ENCODE assay signal across 26 cellular contexts in the genomic region with DNA sequence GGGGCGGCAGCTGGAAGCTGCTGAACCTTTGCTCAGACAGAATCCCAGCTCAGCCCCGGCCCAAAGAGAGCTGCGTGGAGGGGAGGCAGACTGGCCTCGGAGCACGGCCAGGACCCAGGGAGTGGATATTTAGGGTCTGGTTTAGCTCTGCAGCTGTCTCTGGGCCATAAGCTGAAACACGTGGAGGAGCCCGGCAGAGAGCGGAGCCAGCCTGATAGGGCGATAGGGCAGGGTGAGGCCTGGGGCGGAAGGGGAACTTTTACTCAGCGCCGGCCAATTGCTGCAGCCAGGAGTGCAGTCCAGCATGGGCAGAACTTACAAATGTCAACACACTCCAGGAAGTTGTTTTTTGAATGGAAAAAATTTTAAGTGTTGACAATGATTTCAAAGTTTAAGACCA. TPM values are rescaled to one million over a fixed set of nuclear protein-coding genes. Genes with fewer than 3 reads are reported as not detected.
"Had no signal": no experiment of that assay in that cellular context is flagged by ENCODE, and none has a peak within 500 bp of the region (broad histone marks: within the 10 kb centered on the region; RNA-seq: fewer than 3 reads in every experiment).

No MANE protein-coding gene starts in this region.

- H3K36me3 Mint-ChIP-seq: activated CD4-positive, alpha-beta memory T cell treated with anti-CD3 and anti-CD28 coated beads for 36 hours; activated CD8-positive, alpha-beta memory T cell treated with anti-CD3 and anti-CD28 coated beads, Interleukin-2, amount 10 ng/mL, durations not matched to agents 7 days and 5 days had no signal

- H3K27ac ChIP-seq: brain microvascular endothelial cell had no signal

- ATAC-seq: activated CD4-positive, alpha-beta T cell treated with anti-CD3 and anti-CD28 coated beads for 36 hours; activated CD8-positive, alpha-beta memory T cell treated with anti-CD3 and anti-CD28 coated beads, Interleukin-2, amount 10 ng/mL, durations not matched to agents 7 days and 5 days; activated CD8-positive, alpha-beta T cell treated with anti-CD3 and anti-CD28 coated beads, Interleukin-2, amount 10 ng/mL, durations not matched to agents 7 days and 5 days; esophagus mucosa had no signal

- H3K27ac Mint-ChIP-seq: activated CD4-positive, alpha-beta memory T cell treated with anti-CD3 and anti-CD28 coated beads for 36 hours; activated CD4-positive, alpha-beta T cell treated with anti-CD3 and anti-CD28 coated beads for 36 hours; activated CD4-positive, alpha-beta T cell treated with anti-CD3 and anti-CD28 coated beads, Interleukin-2, amount 10 ng/mL, durations not matched to agents 24 days and 14 days; activated CD8-positive, alpha-beta memory T cell treated with anti-CD3 and anti-CD28 coated beads, Interleukin-2, amount 10 ng/mL, durations not matched to agents 7 days and 5 days; activated CD8-positive, alpha-beta T cell treated with anti-CD3 and anti-CD28 coated beads, Interleukin-2, amount 10 ng/mL, durations not matched to agents 7 days and 5 days; activated naive CD8-positive, alpha-beta T cell; activated T-helper 1 cell treated with anti-CD3 and anti-CD28 coated beads, Interleukin-12 subunit alpha, Interleukin-12 subunit beta, Interleukin-2, Interleukin-4 antibody, amounts not matched to agents 30 ng/mL and 10 ng/mL and 1 ng/mL, durations not matched to agents 14 hours and 24 hours and 36 hours; activated T-helper 2 cell treated with anti-CD3 and anti-CD28 coated beads, Interferon-gamma antibody, Interleukin-2, Interleukin-4, amounts not matched to agents 10 μg/mL and 5 μg/mL and 100 μg/mL, durations not matched to agents 14 hours and 24 hours and 36 hours had no signal

- H3K9me3 Mint-ChIP-seq: activated CD4-positive, alpha-beta T cell treated with anti-CD3 and anti-CD28 coated beads, Interleukin-2, amount 10 ng/mL, durations not matched to agents 24 days and 14 days had no signal

- H3K36me3 ChIP-seq: brain microvascular endothelial cell had no signal

- H3K4me3 Mint-ChIP-seq: activated CD4-positive, alpha-beta memory T cell treated with anti-CD3 and anti-CD28 coated beads for 36 hours; activated CD4-positive, alpha-beta T cell treated with anti-CD3 and anti-CD28 coated beads for 36 hours; activated CD4-positive, alpha-beta T cell treated with anti-CD3 and anti-CD28 coated beads, Interleukin-2, amount 10 ng/mL, durations not matched to agents 24 days and 14 days; activated CD8-positive, alpha-beta memory T cell treated with anti-CD3 and anti-CD28 coated beads, Interleukin-2, amount 10 ng/mL, durations not matched to agents 7 days and 5 days; activated CD8-positive, alpha-beta T cell treated with anti-CD3 and anti-CD28 coated beads, Interleukin-2, amount 10 ng/mL, durations not matched to agents 7 days and 5 days; activated naive CD8-positive, alpha-beta T cell; activated T-helper 1 cell treated with anti-CD3 and anti-CD28 coated beads, Interleukin-12 subunit alpha, Interleukin-12 subunit beta, Interleukin-2, Interleukin-4 antibody, amounts not matched to agents 30 ng/mL and 10 ng/mL and 1 ng/mL, durations not matched to agents 14 hours and 24 hours and 36 hours had no signal

- H3K4me1 Mint-ChIP-seq: activated CD4-positive, alpha-beta T cell treated with anti-CD3 and anti-CD28 coated beads for 36 hours; activated CD4-positive, alpha-beta T cell treated with anti-CD3 and anti-CD28 coated beads, Interleukin-2, amount 10 ng/mL, durations not matched to agents 24 days and 14 days had no signal

- DNase-seq: activated CD4-positive, alpha-beta memory T cell treated with anti-CD3 and anti-CD28 coated beads for 36 hours; activated CD4-positive, alpha-beta T cell treated with anti-CD3 and anti-CD28 coated beads for 36 hours; activated CD4-positive, alpha-beta T cell treated with anti-CD3 and anti-CD28 coated beads, Interleukin-2, amount 10 ng/mL, durations not matched to agents 24 days and 14 days; activated CD4-positive, CD25-positive, alpha-beta regulatory T cell; activated CD4-positive, CD25-positive, alpha-beta regulatory T cell treated with anti-CD3 and anti-CD28 coated beads, Interleukin-2, amount 50 U/mL, for 72 hours; activated CD8-positive, alpha-beta memory T cell treated with anti-CD3 and anti-CD28 coated beads, Interleukin-2, amount 10 ng/mL, durations not matched to agents 7 days and 5 days; activated CD8-positive, alpha-beta memory T cell treated with anti-CD3 and anti-CD28 coated beads, Interleukin-2, amount 50 U/mL, for 4 hours; activated CD8-positive, alpha-beta T cell treated with anti-CD3 and anti-CD28 coated beads, Interleukin-2, amount 10 ng/mL, durations not matched to agents 7 days and 5 days; activated effector memory CD4-positive, alpha-beta T cell treated with anti-CD3 and anti-CD28 coated beads, Interleukin-2, amount 50 U/mL, for 16 hours; activated naive CD4-positive, alpha-beta T cell treated with anti-CD3 and anti-CD28 coated beads, Interleukin-2, amount 50 U/mL, for 16 hours; activated T-cell treated with anti-CD3 and anti-CD28 coated beads, Interleukin-2, amount 50 U/mL, for 1 hour; activated T-cell treated with anti-CD3 and anti-CD28 coated beads, Interleukin-2, amount 50 U/mL, for 48 hours; amniotic stem cell; anterior cingulate cortex; brain microvascular endothelial cell; caudate nucleus; cortex of kidney; dermis blood vessel endothelial cell; effector CD8-positive, alpha-beta T cell; foreskin fibroblast; T-helper 2 cell had no signal

RNA-seq across cellular contexts. Expression of gene BARHL1, which starts 50.2 kb away (rescaled TPM):
- polyA plus RNA-seq: adipose tissue had no signal
